7 cellular contexts compared by ENCODE assay signal in genomic region chrX:126815816-126816215, GRCh38. TPM values are rescaled to one million over a fixed set of nuclear protein-coding genes. Genes with fewer than 3 reads are reported as not detected.
"Had no signal": no experiment of that assay in that cellular context is flagged by ENCODE, and none has a peak within 500 bp of the region (broad histone marks: within the 10 kb centered on the region; RNA-seq: fewer than 3 reads in every experiment).

No MANE protein-coding gene starts in this region.

- DNase-seq: GDM1, GF-D8 had no signal

- FAIRE-seq: G401.6, GM12878, GM12891, GM12892, GM18507 had no signal

- H3K4me3 ChIP-seq: GM12878 had no signal

- ATAC-seq: GM12878 had no signal

RNA-seq across cellular contexts. Expression of gene PRR32, which starts 3.7 kb away (rescaled TPM):
- total RNA-seq: GM12878 had no signal
- polyA plus RNA-seq: GM12878 had no signal
